In the genomic region with DNA sequence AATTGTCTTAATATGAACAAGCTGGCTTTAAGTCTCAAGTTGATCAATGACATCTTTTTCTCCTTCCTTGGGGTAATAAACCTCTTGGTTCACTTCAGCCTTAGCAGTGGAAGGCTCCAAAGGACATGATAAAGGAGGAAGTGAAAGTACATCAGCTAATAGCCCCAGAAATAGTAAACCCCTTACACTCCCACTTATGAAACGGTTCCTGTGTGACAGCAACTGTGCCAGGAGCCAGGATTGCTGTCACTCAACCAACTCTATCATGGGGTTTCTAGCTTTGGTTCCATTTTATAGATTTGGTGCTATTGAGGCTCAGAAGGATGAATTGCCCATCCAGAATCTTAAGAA, we compare ENCODE assay signal across 1 cellular context.
TF ChIP-seq lines count a peak whose summit lies in the region.

No MANE protein-coding gene starts in this region.

TF ChIP-seq in SK-N-SH, 30 proteins besides CTCF, POLR2A, EP300 and RAD21 (continued from another document):
- TF ChIP-seq REST (IDR thresholded peaks at IDR 0.05; ENCODE audit: low read depth, low read length), result no peak
- TF ChIP-seq RFX5 (IDR thresholded peaks at IDR 0.05; ENCODE audit: low read length), result no peak
- TF ChIP-seq EZH2phosphoT487 (IDR thresholded peaks at IDR 0.05; ENCODE audit: borderline replicate concordance, low read depth), result no peak
- TF ChIP-seq FOXM1 (IDR thresholded peaks at IDR 0.05; ENCODE audit: low read depth), result no peak
- no peak for TF ChIP-seq SMC3 (IDR thresholded peaks at IDR 0.05; ENCODE audit: low read depth, low read length)
- TF ChIP-seq JUND (IDR thresholded peaks at IDR 0.05), result no peak
- TF ChIP-seq CHD2 (IDR thresholded peaks at IDR 0.05; ENCODE audit: low read length, partially characterized antibody), result no peak
TF ChIP-seq in SK-N-SH: peak in this region for 0.
